Comparison of ENCODE assay signal across 8 cellular contexts in the genomic region with DNA sequence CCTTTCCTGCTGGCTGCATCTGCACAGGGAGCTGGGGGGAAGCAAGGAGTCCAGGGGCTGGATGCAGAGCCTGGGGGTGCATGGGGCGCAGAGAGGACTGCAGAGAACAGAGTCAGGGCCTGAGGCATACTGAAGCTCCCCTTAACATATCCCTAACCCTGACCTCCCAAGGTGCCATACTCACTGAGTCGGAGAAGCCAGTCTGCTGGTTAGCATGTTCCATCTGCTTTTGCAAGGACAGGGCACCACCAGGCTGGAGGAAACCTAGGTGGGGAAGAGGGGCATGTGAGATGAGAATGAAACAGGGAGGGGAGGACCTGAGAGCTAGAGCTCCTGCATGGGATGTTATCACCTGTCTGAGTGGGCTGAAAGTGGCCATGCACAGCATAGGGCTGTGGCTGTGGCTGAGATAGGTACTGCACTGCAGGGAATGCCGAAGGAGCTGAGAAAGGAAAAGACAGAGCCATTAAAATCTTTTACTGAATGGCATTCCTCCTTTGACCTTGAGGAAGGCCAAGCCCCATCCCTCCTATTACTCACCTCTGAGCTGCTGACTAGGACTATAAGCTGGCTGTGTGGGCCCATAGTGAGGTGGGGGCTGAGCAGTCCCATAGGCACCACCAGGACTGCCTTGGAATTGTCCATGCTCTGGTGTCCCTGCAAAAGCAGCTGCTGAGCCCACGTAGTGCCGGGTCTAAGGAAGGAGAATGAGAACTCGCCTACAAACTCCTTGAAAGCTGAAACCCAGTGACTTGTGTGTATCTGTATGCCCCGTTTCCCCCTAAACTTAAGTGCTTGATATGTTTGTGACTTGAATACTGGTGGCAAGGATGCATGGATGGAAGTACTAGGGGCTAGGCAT. TPM values are rescaled to one million over a fixed set of nuclear protein-coding genes. Genes with fewer than 3 reads are reported as not detected.
DNase-seq lines count a peak whose midpoint lies in the region; ATAC-seq and TF ChIP-seq lines count a peak whose summit lies in the region.

No MANE protein-coding gene starts in this region.

- H2AFZ ChIP-seq in GM23338 (no peak overlapping the region), hepatocyte (no peak overlapping the region)

- peaks cover 37% of the 10 kb centered on the region for H3K36me3 ChIP-seq in GM23338 (ENCODE audit: insufficient read depth)
- peaks cover 8% of the 10 kb centered on the region for H3K36me3 ChIP-seq in hepatocyte (replicated peaks; ENCODE audit: insufficient read depth, low read depth)

- H3K9me2 ChIP-seq in GM23338 (ENCODE audit: insufficient read depth) (no peaks in the 10 kb centered on the region), hepatocyte (replicated peaks; ENCODE audit: insufficient read depth) (no peaks in the 10 kb centered on the region)

- peaks cover 40% of the 10 kb centered on the region for H3K27me3 Mint-ChIP-seq in GM23338 (ENCODE audit: insufficient read depth, low read depth, poor library complexity)
- no peaks in the 10 kb centered on the region for H3K27me3 Mint-ChIP-seq in activated CD8-positive, alpha-beta T cell treated with anti-CD3 and anti-CD28 coated beads for 36 hours

- peak overlapping the region; percentile 15; the same call in 1 of the 2 replicates for H3K4me3 ChIP-seq in AG04449 (ENCODE audit: low read depth, low read length)
- H3K4me3 ChIP-seq in GM23338 = peak overlapping the region; percentile 94; the same call in 1 of the 2 replicates
- no peak overlapping the region for H3K4me3 ChIP-seq in hepatocyte

- H3K4me3 Mint-ChIP-seq in GM23338 = peak overlapping the region; percentile 87
- peak overlapping the region; percentile 88 for H3K4me3 Mint-ChIP-seq in activated CD8-positive, alpha-beta T cell treated with anti-CD3 and anti-CD28 coated beads for 36 hours

- peak; percentile 35 for ATAC-seq in GM23338
- no peak for ATAC-seq in activated CD8-positive, alpha-beta T cell treated with anti-CD3 and anti-CD28 coated beads for 36 hours
- no peak for ATAC-seq in HG03039 (IDR thresholded peaks at IDR 0.05; ENCODE audit: unreplicated experiment)
- no peak for ATAC-seq in HG03045 (IDR thresholded peaks at IDR 0.05; ENCODE audit: unreplicated experiment)

- TF ChIP-seq CTCF in AG04449 (IDR thresholded peaks at IDR 0.05; ENCODE audit: insufficient read depth, low read length, missing control alignments) = no peak
- TF ChIP-seq CTCF in GM23338 (conservative IDR thresholded peaks at IDR 0.05; ENCODE audit: low read depth in 2 of 2) = 0 out of 4 replicates have a peak, but pooled peaks of 1 of the 2 experiments have one; percentile 30
- peak; percentile 20 for TF ChIP-seq CTCF in activated CD8-positive, alpha-beta T cell treated with anti-CD3 and anti-CD28 coated beads for 36 hours (IDR thresholded peaks at IDR 0.05)
- TF ChIP-seq CTCF in hepatocyte (IDR thresholded peaks at IDR 0.05; ENCODE audit: poor library complexity) = no peak

- H3K27ac ChIP-seq in GM23338 (ENCODE audit: low read depth) (peak overlapping the region; percentile 84), hepatocyte (peak overlapping the region; percentile 46)

- H4K20me1 ChIP-seq in GM23338 (replicated peaks; ENCODE audit: insufficient read depth) (peaks cover 45% of the 10 kb centered on the region), hepatocyte (ENCODE audit: insufficient read depth, poor library complexity, severe bottlenecking) (peaks cover 39% of the 10 kb centered on the region)

- H3F3A ChIP-seq in GM23338 (replicated peaks; ENCODE audit: low read depth) = peaks cover 76% of the 10 kb centered on the region

- no peaks in the 10 kb centered on the region for H3K9me3 ChIP-seq in hepatocyte (ENCODE audit: low read depth)

- H3K4me1 Mint-ChIP-seq in GM23338 = peaks cover 56% of the 10 kb centered on the region
- peaks cover 57% of the 10 kb centered on the region for H3K4me1 Mint-ChIP-seq in activated CD8-positive, alpha-beta T cell treated with anti-CD3 and anti-CD28 coated beads for 36 hours (ENCODE audit: low read depth)

- 93% methylated on average over 7 of the region's 7 CpGs for WGBS in hepatocyte (ENCODE audit: low lambda C conversion rate, missing lambda C conversion rate)

- intact Hi-C loops in activated CD8-positive, alpha-beta T cell treated with anti-CD3 and anti-CD28 coated beads for 36 hours (cut with micrococcal nuclease) = no loop called here

- H3K36me3 Mint-ChIP-seq in GM23338 (ENCODE audit: low read depth) = peaks cover 88% of the 10 kb centered on the region
- H3K36me3 Mint-ChIP-seq in activated CD8-positive, alpha-beta T cell treated with anti-CD3 and anti-CD28 coated beads for 36 hours (ENCODE audit: low read depth) = peaks cover 64% of the 10 kb centered on the region

- H3K79me2 ChIP-seq in GM23338 (replicated peaks; ENCODE audit: insufficient read depth) (peaks cover 41% of the 10 kb centered on the region), hepatocyte (peaks cover 59% of the 10 kb centered on the region)

- H3K27me3 ChIP-seq in GM23338 (ENCODE audit: insufficient read depth) (no peaks in the 10 kb centered on the region), hepatocyte (no peaks in the 10 kb centered on the region)

- H3K4me2 ChIP-seq in GM23338 = peak overlapping the region; percentile 99
- peak overlapping the region; percentile 91 for H3K4me2 ChIP-seq in hepatocyte

- POLR2A ChIA-PET in AG04449 (lab: Yijun Ruan, JAX) = interaction anchor here (0.8 to 2.6 kb wide), 2 partner anchors 15 to 16 kb away, joined by 4 to 18 read pairs; partner anchors contain the start of gene NEURL4
- POLR2A ChIA-PET in activated CD8-positive, alpha-beta T cell treated with anti-CD3 and anti-CD28 coated beads for 36 hours (lab: Charles Lee) = interaction anchor here (0.6 to 9.0 kb wide), 31 partner anchors 13 to 662 kb away, joined by 3 to 150 read pairs (median 5); partner anchors contain the start of genes ACADVL, ACAP1, DLG4 and GABARAP

- H3K4me1 ChIP-seq in GM23338 (ENCODE audit: insufficient read depth) (peaks cover 27% of the 10 kb centered on the region; the same call in 1 of the 2 replicates), hepatocyte (ENCODE audit: insufficient read depth) (peaks cover 21% of the 10 kb centered on the region)

- H3K9me3 Mint-ChIP-seq in GM23338 = peaks cover 7% of the 10 kb centered on the region; the same call in 1 of the 3 replicates
- H3K9me3 Mint-ChIP-seq in activated CD8-positive, alpha-beta T cell treated with anti-CD3 and anti-CD28 coated beads for 36 hours = no peaks in the 10 kb centered on the region

- peak overlapping the region; percentile 69 for H3K27ac Mint-ChIP-seq in GM23338
- H3K27ac Mint-ChIP-seq in activated CD8-positive, alpha-beta T cell treated with anti-CD3 and anti-CD28 coated beads for 36 hours = peak overlapping the region; percentile 89

- DNase-seq in AG04449 (ENCODE audit: low read depth, low spot score) (no peak), GM23338 (ENCODE audit: low spot score) (peak; percentile 69), hepatocyte (ENCODE audit: low spot score) (no peak), NCI-H1092 treated with DMSO at 0.1 percent for 48 hours (lab: John Stamatoyannopoulos, UW) (no peak)
- peak; percentile 44 for DNase-seq in activated CD8-positive, alpha-beta T cell treated with anti-CD3 and anti-CD28 coated beads for 36 hours
- DNase-seq in NK-92 treated with Interleukin-12 subunit alpha and Interleukin-12 subunit beta, amount 100 ng/mL, for 24 hours (lab: John Stamatoyannopoulos, UW) = no peak

- CTCF ChIA-PET in AG04449 (lab: Yijun Ruan, JAX) = interaction anchor here (0.8 to 5.8 kb wide), 7 partner anchors 12 to 247 kb away, joined by 3 to 39 read pairs (median 6); no protein-coding TSS in a partner anchor
- CTCF ChIA-PET in activated CD8-positive, alpha-beta T cell treated with anti-CD3 and anti-CD28 coated beads for 36 hours (lab: Charles Lee) = interaction anchor here (1.0 to 2.6 kb wide), 8 partner anchors 11 to 248 kb away, joined by 3 to 20 read pairs (median 5); partner anchors contain the start of genes ACADVL, ACAP1, DLG4 and NEURL4

TF ChIP-seq in GM23338, 12 proteins besides CTCF, POLR2A, EP300 and RAD21:
- no peak for TF ChIP-seq STAT1 (IDR thresholded peaks at IDR 0.05; ENCODE audit: unreplicated experiment)
- peak; percentile 35 for TF ChIP-seq POLR2AphosphoS5 (IDR thresholded peaks at IDR 0.05; ENCODE audit: low read depth)

RNA-seq across cellular contexts. Expression of gene GPS2, which starts 1.9 kb away (rescaled TPM):
- total RNA-seq in GM23338 (2014; rRNA removed; shearing (Covaris generic)) = 64.8 and 83.4 TPM in 2 replicates
- polyA plus RNA-seq in GM23338 (2016; fragmentation: Nextera tagmentation; extraction: Ambion mirVana) (117 and 122 TPM in 2 replicates), hepatocyte (103 and 111 TPM in 2 replicates)
- 10 to 100 TPM; 31.8 to 36.8 TPM for total RNA-seq in activated CD8-positive, alpha-beta T cell treated with anti-CD3 and anti-CD28 coated beads for 36 hours
- total RNA-seq in hepatocyte = 34.5 and 50.3 TPM in 2 replicates

RNA-seq across cellular contexts. Expression of gene EIF5A, which starts 5.8 kb away (rescaled TPM):
- total RNA-seq in GM23338 (2014; rRNA removed; shearing (Covaris generic)) = 791 and 833 TPM in 2 replicates
- 1,562 and 1,621 TPM in 2 replicates for polyA plus RNA-seq in GM23338 (2016; fragmentation: Nextera tagmentation; extraction: Ambion mirVana)
- 1,000 to 10,000 TPM; 1,064 TPM for total RNA-seq in activated CD8-positive, alpha-beta T cell treated with anti-CD3 and anti-CD28 coated beads for 36 hours
- 267 and 331 TPM in 2 replicates for total RNA-seq in hepatocyte
- 693 and 747 TPM in 2 replicates for polyA plus RNA-seq in hepatocyte

RNA-seq across cellular contexts. Expression of gene NEURL4, which starts 15.9 kb away (rescaled TPM):
- total RNA-seq in GM23338 (2014; rRNA removed; shearing (Covaris generic)) = 36.8 and 42.3 TPM in 2 replicates
- polyA plus RNA-seq in GM23338 (2016; fragmentation: Nextera tagmentation; extraction: Ambion mirVana) = 6.3 and 6.7 TPM in 2 replicates
- total RNA-seq in activated CD8-positive, alpha-beta T cell treated with anti-CD3 and anti-CD28 coated beads for 36 hours = 10 to 100 TPM; 36.2 to 40.4 TPM
- total RNA-seq in hepatocyte = 9.2 and 9.6 TPM in 2 replicates
- polyA plus RNA-seq in hepatocyte = 9.5 and 13.9 TPM in 2 replicates

RNA-seq across cellular contexts. Expression of gene YBX2, which starts 18.8 kb away (rescaled TPM):
- total RNA-seq in GM23338 (2014; rRNA removed; shearing (Covaris generic)) = 20.6 and 36.5 TPM in 2 replicates
- polyA plus RNA-seq in GM23338 (2016; fragmentation: Nextera tagmentation; extraction: Ambion mirVana) = 22.1 and 22.5 TPM in 2 replicates
- total RNA-seq in activated CD8-positive, alpha-beta T cell treated with anti-CD3 and anti-CD28 coated beads for 36 hours = under 1 TPM; 0.56 to 0.83 TPM
- 1.4 and 1.7 TPM in 2 replicates for total RNA-seq in hepatocyte
- 1.3 and 3.0 TPM in 2 replicates for polyA plus RNA-seq in hepatocyte

RNA-seq across cellular contexts. Expression of gene ACAP1, which starts 23.1 kb away (rescaled TPM):
- total RNA-seq in GM23338 (2014; rRNA removed; shearing (Covaris generic)) = 30.7 and 35.8 TPM in 2 replicates
- 40.1 and 43.9 TPM in 2 replicates for polyA plus RNA-seq in GM23338 (2016; fragmentation: Nextera tagmentation; extraction: Ambion mirVana)
- 100 to 1,000 TPM; 309 to 342 TPM for total RNA-seq in activated CD8-positive, alpha-beta T cell treated with anti-CD3 and anti-CD28 coated beads for 36 hours
- not detected in 2 replicates for total RNA-seq in hepatocyte
- polyA plus RNA-seq in hepatocyte = 10.2 and 14.6 TPM in 2 replicates

Comparison
In these comparisons a context has a peak if more than half of its experiments do, and no peak if none do; other contexts are left out.
1. DNase-seq: peak in GM23338 (single experiment) and activated CD8-positive, alpha-beta T cell treated with anti-CD3 and anti-CD28 coated beads for 36 hours (single experiment); none in AG04449 (single experiment), hepatocyte (single experiment), NCI-H1092 treated with DMSO at 0.1 percent for 48 hours (single experiment) and NK-92 treated with Interleukin-12 subunit alpha and Interleukin-12 subunit beta, amount 100 ng/mL, for 24 hours (single experiment).